37 cellular contexts compared by ENCODE assay signal in the genomic region with DNA sequence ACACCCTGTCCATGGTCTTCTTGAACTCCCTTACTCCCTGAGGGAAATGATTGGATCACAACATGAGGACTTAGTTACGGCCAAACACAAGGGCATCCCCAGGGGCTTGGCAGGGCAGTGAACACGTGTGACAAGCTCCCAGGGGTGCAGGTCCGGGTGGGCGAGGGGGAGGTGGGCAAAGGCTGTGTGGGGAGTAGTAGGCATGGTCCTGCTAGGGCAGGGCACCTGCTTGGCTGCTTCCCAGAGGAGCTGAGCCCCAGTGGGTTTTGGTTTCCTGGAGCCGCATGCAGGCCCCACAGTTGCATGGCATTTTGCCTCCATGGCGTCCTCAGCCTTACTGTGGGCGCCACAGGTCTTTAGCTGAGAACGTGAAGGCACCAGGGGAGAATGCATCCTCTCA.
"Had no signal": no experiment of that assay in that cellular context is flagged by ENCODE, and none has a peak within 500 bp of the region (broad histone marks: within the 10 kb centered on the region; RNA-seq: fewer than 3 reads in every experiment).

No MANE protein-coding gene starts in this region.

- H3K9me3 ChIP-seq: adrenal gland, body of pancreas, breast epithelium had no signal

- H3K9me3 Mint-ChIP-seq: activated CD4-positive, alpha-beta T cell treated with anti-CD3 and anti-CD28 coated beads, Interleukin-2, amount 10 ng/mL, durations not matched to agents 7 days and 5 days; activated CD8-positive, alpha-beta T cell treated with anti-CD3 and anti-CD28 coated beads for 36 hours; activated naive CD4-positive, alpha-beta T cell treated with anti-CD3 and anti-CD28 coated beads for 36 hours; activated naive CD4-positive, alpha-beta T cell treated with anti-CD3 and anti-CD28 coated beads, Interleukin-2, amount 50 U/mL, for 72 hours; activated naive CD8-positive, alpha-beta T cell treated with anti-CD3 and anti-CD28 coated beads for 36 hours; activated T-cell treated with anti-CD3 and anti-CD28 coated beads, Interleukin-2, amount 50 U/mL, for 4 hours; activated T-cell treated with anti-CD3 and anti-CD28 coated beads, Interleukin-2, amount 50 U/mL, for 72 hours; activated T-helper 1 cell treated with anti-CD3 and anti-CD28 coated beads, Interleukin-12 subunit alpha, Interleukin-12 subunit beta, Interleukin-2, Interleukin-4 antibody, amounts not matched to agents 30 ng/mL and 10 ng/mL and 1 ng/mL, durations not matched to agents 14 hours and 24 hours and 36 hours; activated T-helper 17 cell treated with anti-CD3 and anti-CD28 coated beads, Interleukin-2, amount 50 U/mL, for 72 hours; T-helper 1 cell treated with Interleukin-12 subunit alpha and Interleukin-12 subunit beta and Interleukin-4 antibody, amounts not matched to agents 30 μg/mL and 1 μg/mL, for 36 hours; T-helper 2 cell treated with Interferon-gamma antibody and Interleukin-4, amounts not matched to agents 5 μg/mL and 100 μg/mL, for 36 hours; WTC11 had no signal

- H3K27me3 ChIP-seq: adrenal gland, body of pancreas, brain microvascular endothelial cell, breast epithelium had no signal

- H3K36me3 ChIP-seq: adrenal gland, brain microvascular endothelial cell, breast epithelium, WERI-Rb-1 had no signal

- H3K4me3 Mint-ChIP-seq: activated CD4-positive, alpha-beta T cell treated with anti-CD3 and anti-CD28 coated beads for 36 hours; activated CD4-positive, alpha-beta T cell treated with anti-CD3 and anti-CD28 coated beads, Interleukin-2, amount 10 ng/mL, durations not matched to agents 7 days and 5 days; activated CD8-positive, alpha-beta T cell treated with anti-CD3 and anti-CD28 coated beads for 36 hours; activated naive CD4-positive, alpha-beta T cell treated with anti-CD3 and anti-CD28 coated beads for 36 hours; activated naive CD8-positive, alpha-beta T cell treated with anti-CD3 and anti-CD28 coated beads for 36 hours; activated T-cell treated with anti-CD3 and anti-CD28 coated beads, Interleukin-2, amount 50 U/mL, for 4 hours; activated T-cell treated with anti-CD3 and anti-CD28 coated beads, Interleukin-2, amount 50 U/mL, for 72 hours; activated T-helper 1 cell treated with anti-CD3 and anti-CD28 coated beads, Interleukin-12 subunit alpha, Interleukin-12 subunit beta, Interleukin-2, Interleukin-4 antibody, amounts not matched to agents 30 ng/mL and 10 ng/mL and 1 ng/mL, durations not matched to agents 14 hours and 24 hours and 36 hours; activated T-helper 17 cell treated with anti-CD3 and anti-CD28 coated beads, Interleukin-2, amount 50 U/mL, for 72 hours; T-helper 1 cell treated with Interleukin-12 subunit alpha and Interleukin-12 subunit beta and Interleukin-4 antibody, amounts not matched to agents 30 μg/mL and 1 μg/mL, for 36 hours; T-helper 2 cell treated with Interferon-gamma antibody and Interleukin-4, amounts not matched to agents 5 μg/mL and 100 μg/mL, for 36 hours; WTC11 had no signal

- H3K4me3 ChIP-seq: adrenal gland, body of pancreas, breast epithelium had no signal

- H3K27ac Mint-ChIP-seq: activated CD4-positive, alpha-beta T cell treated with anti-CD3 and anti-CD28 coated beads for 36 hours; activated CD4-positive, alpha-beta T cell treated with anti-CD3 and anti-CD28 coated beads, Interleukin-2, amount 10 ng/mL, durations not matched to agents 7 days and 5 days; activated CD8-positive, alpha-beta T cell treated with anti-CD3 and anti-CD28 coated beads for 36 hours; activated naive CD4-positive, alpha-beta T cell treated with anti-CD3 and anti-CD28 coated beads for 36 hours; activated naive CD4-positive, alpha-beta T cell treated with anti-CD3 and anti-CD28 coated beads, Interleukin-2, amount 50 U/mL, for 72 hours; activated naive CD8-positive, alpha-beta T cell treated with anti-CD3 and anti-CD28 coated beads for 36 hours; activated T-cell treated with anti-CD3 and anti-CD28 coated beads, Interleukin-2, amount 50 U/mL, for 72 hours; activated T-helper 1 cell treated with anti-CD3 and anti-CD28 coated beads, Interleukin-12 subunit alpha, Interleukin-12 subunit beta, Interleukin-2, Interleukin-4 antibody, amounts not matched to agents 30 ng/mL and 10 ng/mL and 1 ng/mL, durations not matched to agents 14 hours and 24 hours and 36 hours; activated T-helper 17 cell treated with anti-CD3 and anti-CD28 coated beads, Interleukin-2, amount 50 U/mL, for 72 hours; T-helper 1 cell treated with Interleukin-12 subunit alpha and Interleukin-12 subunit beta and Interleukin-4 antibody, amounts not matched to agents 30 μg/mL and 1 μg/mL, for 36 hours; T-helper 2 cell treated with Interferon-gamma antibody and Interleukin-4, amounts not matched to agents 5 μg/mL and 100 μg/mL, for 36 hours; WTC11 had no signal

- H3K4me1 Mint-ChIP-seq: activated CD4-positive, alpha-beta T cell treated with anti-CD3 and anti-CD28 coated beads for 36 hours; activated CD4-positive, alpha-beta T cell treated with anti-CD3 and anti-CD28 coated beads, Interleukin-2, amount 10 ng/mL, durations not matched to agents 7 days and 5 days; activated T-helper 17 cell treated with anti-CD3 and anti-CD28 coated beads, Interleukin-2, amount 50 U/mL, for 72 hours had no signal

- ATAC-seq: activated CD4-positive, alpha-beta T cell treated with anti-CD3 and anti-CD28 coated beads for 36 hours; activated CD4-positive, CD25-positive, alpha-beta regulatory T cell treated with anti-CD3 and anti-CD28 coated beads, Interleukin-2, amount 50 U/mL, for 24 hours; activated CD8-positive, alpha-beta T cell treated with anti-CD3 and anti-CD28 coated beads for 36 hours; activated naive CD4-positive, alpha-beta T cell treated with anti-CD3 and anti-CD28 coated beads, Interleukin-2, amount 50 U/mL, for 72 hours; activated T-cell treated with anti-CD3 and anti-CD28 coated beads, Interleukin-2, amount 50 U/mL, for 4 hours; activated T-cell treated with anti-CD3 and anti-CD28 coated beads, Interleukin-2, amount 50 U/mL, for 72 hours; activated T-helper 17 cell treated with anti-CD3 and anti-CD28 coated beads, Interleukin-2, amount 50 U/mL, for 72 hours; body of pancreas; WTC11 had no signal

- H3K4me1 ChIP-seq: breast epithelium had no signal

- H3K27ac ChIP-seq: adrenal gland, body of pancreas, brain microvascular endothelial cell, breast epithelium, WERI-Rb-1 had no signal

- DNase-seq: activated CD4-positive, alpha-beta T cell treated with anti-CD3 and anti-CD28 coated beads for 1 hour; activated CD4-positive, alpha-beta T cell treated with anti-CD3 and anti-CD28 coated beads for 36 hours; activated CD4-positive, alpha-beta T cell treated with anti-CD3 and anti-CD28 coated beads for 48 hours; activated CD4-positive, alpha-beta T cell treated with anti-CD3 and anti-CD28 coated beads, Interleukin-2, amount 10 ng/mL, durations not matched to agents 7 days and 5 days; activated CD4-positive, alpha-beta T cell treated with anti-CD3 and anti-CD28 coated beads, Interleukin-2, amount 50 U/mL, for 48 hours; activated CD4-positive, CD25-positive, alpha-beta regulatory T cell; activated CD8-positive, alpha-beta memory T cell treated with anti-CD3 and anti-CD28 coated beads, Interleukin-2, amount 50 U/mL, for 4 hours; activated CD8-positive, alpha-beta T cell treated with anti-CD3 and anti-CD28 coated beads for 36 hours; activated effector memory CD4-positive, alpha-beta T cell treated with anti-CD3 and anti-CD28 coated beads, Interleukin-2, amount 50 U/mL, for 16 hours; activated gamma-delta T cell treated with Interleukin-2 at 50 U/mL for 16 hours; activated naive CD4-positive, alpha-beta T cell; activated naive CD4-positive, alpha-beta T cell treated with anti-CD3 and anti-CD28 coated beads for 36 hours; activated naive CD4-positive, alpha-beta T cell treated with anti-CD3 and anti-CD28 coated beads, Interleukin-2, amount 50 U/mL, for 16 hours; activated naive CD8-positive, alpha-beta T cell treated with anti-CD3 and anti-CD28 coated beads for 36 hours; activated T-cell treated with anti-CD3 and anti-CD28 coated beads for 4 hours; activated T-cell treated with anti-CD3 and anti-CD28 coated beads, Interleukin-2, amount 50 U/mL, for 1 hour; activated T-cell treated with anti-CD3 and anti-CD28 coated beads, Interleukin-2, amount 50 U/mL, for 4 hours; activated T-cell treated with anti-CD3 and anti-CD28 coated beads, Interleukin-2, amount 50 U/mL, for 72 hours; adrenal gland; amniotic stem cell; aorta; body of pancreas; brain microvascular endothelial cell; central memory CD4-positive, alpha-beta T cell; SW 1271; T-helper 1 cell; T-helper 2 cell; T-helper 9 cell; WERI-Rb-1 had no signal

- H3K36me3 Mint-ChIP-seq: activated naive CD4-positive, alpha-beta T cell treated with anti-CD3 and anti-CD28 coated beads, Interleukin-2, amount 50 U/mL, for 72 hours; activated naive CD8-positive, alpha-beta T cell treated with anti-CD3 and anti-CD28 coated beads for 36 hours; WTC11 had no signal
